Comparison of ENCODE assay signal across 13 cellular contexts in genomic region chr22:33803883-33804282, GRCh38.
"Had no signal": no experiment of that assay in that cellular context is flagged by ENCODE, and none has a peak within 500 bp of the region (broad histone marks: within the 10 kb centered on the region; RNA-seq: fewer than 3 reads in every experiment).

No MANE protein-coding gene starts in this region.

- H3K27me3 Mint-ChIP-seq: activated CD4-positive, alpha-beta T cell treated with anti-CD3 and anti-CD28 coated beads, Interleukin-2, amount 10 ng/mL, durations not matched to agents 7 days and 5 days; activated naive CD4-positive, alpha-beta T cell treated with anti-CD3 and anti-CD28 coated beads, Interleukin-2, amount 50 U/mL, for 24 hours; activated T-helper 17 cell treated with anti-CD3 and anti-CD28 coated beads, Interleukin-2, amount 50 U/mL, for 72 hours; T-helper 17 cell had no signal

- ATAC-seq: activated T-helper 17 cell treated with anti-CD3 and anti-CD28 coated beads, Interleukin-2, amount 50 U/mL, for 72 hours; naive thymus-derived CD8-positive, alpha-beta T cell; T-helper 17 cell had no signal

- H3K4me3 ChIP-seq: gastrocnemius medialis, tibial artery had no signal

- H3K4me1 Mint-ChIP-seq: activated CD4-positive, alpha-beta T cell treated with anti-CD3 and anti-CD28 coated beads, Interleukin-2, amount 10 ng/mL, durations not matched to agents 7 days and 5 days; activated naive CD4-positive, alpha-beta T cell treated with anti-CD3 and anti-CD28 coated beads, Interleukin-2, amount 50 U/mL, for 24 hours; activated T-helper 17 cell treated with anti-CD3 and anti-CD28 coated beads, Interleukin-2, amount 50 U/mL, for 72 hours; naive thymus-derived CD8-positive, alpha-beta T cell; T-helper 17 cell had no signal

- DNase-seq: activated CD4-positive, alpha-beta T cell treated with anti-CD3 and anti-CD28 coated beads, Interleukin-2, amount 10 ng/mL, durations not matched to agents 7 days and 5 days; activated CD4-positive, CD25-positive, alpha-beta regulatory T cell; activated CD8-positive, alpha-beta memory T cell treated with anti-CD3 and anti-CD28 coated beads for 24 hours; activated T-cell treated with anti-CD3 and anti-CD28 coated beads for 4 hours; gastrocnemius medialis; left ventricle myocardium superior; naive thymus-derived CD8-positive, alpha-beta T cell; stimulated activated CD4-positive, alpha-beta T cell treated with anti-CD3 and anti-CD28 coated beads, Interleukin-2, amount 100 ng/mL, for 48 hours; T-helper 17 cell; tibial artery had no signal

- H3K9me3 ChIP-seq: gastrocnemius medialis, neutrophil, tibial artery had no signal

- H3K36me3 ChIP-seq: gastrocnemius medialis, neutrophil, tibial artery had no signal

- H3K36me3 Mint-ChIP-seq: activated naive CD4-positive, alpha-beta T cell treated with anti-CD3 and anti-CD28 coated beads, Interleukin-2, amount 50 U/mL, for 24 hours had no signal

- H3K27ac ChIP-seq: gastrocnemius medialis, neutrophil had no signal

- H3K27ac Mint-ChIP-seq: activated CD4-positive, alpha-beta T cell treated with anti-CD3 and anti-CD28 coated beads, Interleukin-2, amount 10 ng/mL, durations not matched to agents 7 days and 5 days; activated naive CD4-positive, alpha-beta T cell treated with anti-CD3 and anti-CD28 coated beads, Interleukin-2, amount 50 U/mL, for 24 hours; activated T-helper 17 cell treated with anti-CD3 and anti-CD28 coated beads, Interleukin-2, amount 50 U/mL, for 72 hours; naive thymus-derived CD8-positive, alpha-beta T cell; T-helper 17 cell had no signal

- H3K4me3 Mint-ChIP-seq: activated CD4-positive, alpha-beta T cell treated with anti-CD3 and anti-CD28 coated beads, Interleukin-2, amount 10 ng/mL, durations not matched to agents 7 days and 5 days; activated naive CD4-positive, alpha-beta T cell treated with anti-CD3 and anti-CD28 coated beads, Interleukin-2, amount 50 U/mL, for 24 hours; activated T-helper 17 cell treated with anti-CD3 and anti-CD28 coated beads, Interleukin-2, amount 50 U/mL, for 72 hours; naive thymus-derived CD8-positive, alpha-beta T cell; T-helper 17 cell had no signal

- H3K27me3 ChIP-seq: gastrocnemius medialis, neutrophil, tibial artery had no signal
